10 cellular contexts compared by ENCODE assay signal in genomic region chr19:2240881-2241760, GRCh38. TPM values are rescaled to one million over a fixed set of nuclear protein-coding genes. Genes with fewer than 3 reads are reported as not detected.
DNase-seq lines count a peak whose midpoint lies in the region; ATAC-seq and TF ChIP-seq lines count a peak whose summit lies in the region.
"Had no signal": no experiment of that assay in that cellular context is flagged by ENCODE, and none has a peak within 500 bp of the region (broad histone marks: within the 10 kb centered on the region; RNA-seq: fewer than 3 reads in every experiment).

No MANE protein-coding gene starts in this region.

- H3K36me3 ChIP-seq in DND-41 (ENCODE audit: insufficient read depth, low read length) = peaks cover 81% of the 10 kb centered on the region
- H3K36me3 ChIP-seq in fibroblast of lung (ENCODE audit: control insufficient read depth, insufficient read depth, low read length) = peaks cover 23% of the 10 kb centered on the region
- H3K36me3 ChIP-seq in psoas muscle (ENCODE audit: insufficient read depth in 1 of 2, low read depth in 1 of 2) = peaks cover 11 to 31% of the 10 kb centered on the region in 2 donors
- peaks cover 0 to 31% of the 10 kb centered on the region in 2 donors for H3K36me3 ChIP-seq in adrenal gland (replicated peaks in 1 of 2)

- CTCF ChIA-PET in activated B cell treated with CpG ODN at 0.5 μM for 24 hours (lab: Charles Lee) = interaction anchor here (0.7 to 1.9 kb wide), 3 partner anchors 12 to 143 kb away, joined by 3 to 7 read pairs (median 5); no protein-coding TSS in a partner anchor

- peak overlapping the region; percentile 99 for H3K9ac ChIP-seq in DND-41 (ENCODE audit: low read depth, low read length)
- peak overlapping the region; percentile 8 for H3K9ac ChIP-seq in fibroblast of lung (ENCODE audit: insufficient read depth, low read length)

- no peaks in the 10 kb centered on the region for H3K9me3 ChIP-seq in DND-41 (ENCODE audit: insufficient read depth, low read length, severe bottlenecking)
- H3K9me3 ChIP-seq in fibroblast of lung (ENCODE audit: control insufficient read depth, insufficient read depth, low read depth, low read length) = no peaks in the 10 kb centered on the region
- H3K9me3 ChIP-seq in psoas muscle = no peaks in the 10 kb centered on the region
- no peaks in the 10 kb centered on the region for H3K9me3 ChIP-seq in adrenal gland (replicated peaks in 1 of 3)

- ATAC-seq in DND-41 (ENCODE audit: insufficient read depth, low read depth) (no peak), activated B cell treated with CpG ODN at 0.5 μM for 24 hours (ENCODE audit: low read depth) (no peak), psoas muscle (peak in 3 of 4 donors; percentile 21 to 32 (median 25)), GM19395 (IDR thresholded peaks at IDR 0.05; ENCODE audit: unreplicated experiment) (no peak)

- 42 to 70% (median 45%) methylated on average over 40 to 41 of the region's 41 CpGs for WGBS in psoas muscle, 3 donors
- 86 to 92% (median 87%) methylated on average over 35 to 41 of the region's 41 CpGs for WGBS in adrenal gland, 4 donors

- H3K27ac ChIP-seq in DND-41 (ENCODE audit: low read length) (peak overlapping the region; percentile 73), fibroblast of lung (ENCODE audit: insufficient read depth, low read length) (peak overlapping the region; percentile 18), psoas muscle (peak overlapping the region; percentile 81), adrenal gland (no peak overlapping the region)

- H3K4me3 ChIP-seq in DND-41 (ENCODE audit: low read depth in 1 of 2, low read length in 2 of 2) (peak overlapping the region in 1 of 2 experiments; percentile 64; a peak in 2 of 4 replicates), fibroblast of lung (replicated peaks in 1 of 4; ENCODE audit: control extremely low read depth in 1 of 4, insufficient read depth in 1 of 4, low read depth in 3 of 4, low read length in 4 of 4) (peak overlapping the region in 3 of 4 experiments; percentile 60 to 77 (median 69)), psoas muscle (peak overlapping the region; percentile 66), adrenal gland (no peak overlapping the region)

- no peak for TF ChIP-seq POLR2A in adrenal gland (IDR thresholded peaks at IDR 0.05)

- H3K4me2 ChIP-seq in DND-41 (ENCODE audit: insufficient read depth, low read length) (peak overlapping the region; percentile 82), fibroblast of lung (ENCODE audit: extremely low read depth, insufficient read depth, low read length) (peak overlapping the region; percentile 93)

- peaks cover 65% of the 10 kb centered on the region for H3K36me3 Mint-ChIP-seq in activated B cell treated with CpG ODN at 0.5 μM for 24 hours (ENCODE audit: low read depth)

- H3K79me2 ChIP-seq in DND-41 (ENCODE audit: insufficient read depth, low read length) (peaks cover 97% of the 10 kb centered on the region), fibroblast of lung (ENCODE audit: control insufficient read depth, insufficient read depth, low read length) (peaks cover 76% of the 10 kb centered on the region)

- TF ChIP-seq CTCF in DND-41 (IDR thresholded peaks at IDR 0.05; ENCODE audit: borderline replicate concordance, extremely low read depth, low read length, poor library complexity, severe bottlenecking) (no peak), activated B cell treated with CpG ODN at 0.5 μM for 24 hours (IDR thresholded peaks at IDR 0.05) (no peak), fibroblast of lung (conservative IDR thresholded peaks at IDR 0.05 in 1 of 2, IDR thresholded peaks at IDR 0.05 in 1 of 2; ENCODE audit: low read depth in 1 of 2, low read length in 2 of 2) (no peak), psoas muscle (IDR thresholded peaks at IDR 0.05) (no peak), adrenal gland (IDR thresholded peaks at IDR 0.05) (no peak)

- DNase-seq in DND-41 (no peak), activated B cell treated with CpG ODN at 0.5 μM for 24 hours (no peak), fibroblast of lung (ENCODE audit: low read depth in 2 of 2) (no peak), psoas muscle (no peak), adrenal gland (no peak), NCI-H2171 treated with DMSO at 0.1 percent for 48 hours (lab: John Stamatoyannopoulos, UW) (no peak), NCI-H187 treated with DMSO at 0.1 percent for 48 hours (lab: John Stamatoyannopoulos, UW) (no peak)
- DNase-seq: effector CD8-positive, alpha-beta T cell; NCI-H1048 had no signal

- H2AFZ ChIP-seq in DND-41 (ENCODE audit: low read depth, low read length) (no peak overlapping the region), fibroblast of lung (ENCODE audit: low read length) (no peak overlapping the region)

- H3K27me3 ChIP-seq in DND-41 (ENCODE audit: insufficient read depth, low read length, poor library complexity) = no peaks in the 10 kb centered on the region
- H3K27me3 ChIP-seq in fibroblast of lung (ENCODE audit: control insufficient read depth, insufficient read depth, low read length) = no peaks in the 10 kb centered on the region
- no peaks in the 10 kb centered on the region for H3K27me3 ChIP-seq in psoas muscle (ENCODE audit: insufficient read depth in 3 of 3, low read length in 2 of 3)
- H3K27me3 ChIP-seq in adrenal gland = no peaks in the 10 kb centered on the region

- H4K20me1 ChIP-seq in DND-41 (ENCODE audit: insufficient read depth, low read length) (peaks cover 84% of the 10 kb centered on the region), fibroblast of lung (ENCODE audit: control insufficient read depth, extremely low read depth, insufficient read depth, low read length) (peaks cover 4% of the 10 kb centered on the region)

- H3K9me3 Mint-ChIP-seq in activated B cell treated with CpG ODN at 0.5 μM for 24 hours = no peaks in the 10 kb centered on the region

- H3K27ac Mint-ChIP-seq in activated B cell treated with CpG ODN at 0.5 μM for 24 hours = no peak overlapping the region

- POLR2A ChIA-PET in activated B cell treated with CpG ODN at 0.5 μM for 24 hours (lab: Charles Lee) = interaction anchor here (1.0 to 9.7 kb wide), 5 partner anchors 8 to 61 kb away, joined by 3 to 103 read pairs (median 5); partner anchors contain the start of gene AMH

- H3K4me1 Mint-ChIP-seq in activated B cell treated with CpG ODN at 0.5 μM for 24 hours = peaks cover 59% of the 10 kb centered on the region

- peaks cover 49% of the 10 kb centered on the region for H3K4me1 ChIP-seq in DND-41 (ENCODE audit: insufficient read depth, low read length)
- H3K4me1 ChIP-seq in fibroblast of lung (ENCODE audit: control insufficient read depth, extremely low read depth, insufficient read depth, low read length) = peaks cover 11% of the 10 kb centered on the region
- H3K4me1 ChIP-seq in psoas muscle = peaks cover 61% of the 10 kb centered on the region
- H3K4me1 ChIP-seq in adrenal gland (replicated peaks in 1 of 2) = peaks cover 21 to 38% of the 10 kb centered on the region in 2 donors

- peak overlapping the region; percentile 7 for H3K4me3 Mint-ChIP-seq in activated B cell treated with CpG ODN at 0.5 μM for 24 hours

- no peaks in the 10 kb centered on the region for H3K27me3 Mint-ChIP-seq in activated B cell treated with CpG ODN at 0.5 μM for 24 hours

- intact Hi-C loops in activated B cell treated with CpG ODN at 0.5 μM for 24 hours (cut with micrococcal nuclease) (no loop called here), psoas muscle (cut with DNase I) (loop anchor here in 1 of 2 donors (2.0 kb wide), 1 partner anchor 14 kb away; no protein-coding TSS in a partner anchor), adrenal gland (cut with DNase I) (no loop called here)

RNA-seq across cellular contexts. Expression of gene SF3A2, which starts 4.5 kb away (rescaled TPM):
- 107 and 117 TPM in 2 replicates for total RNA-seq in activated B cell treated with CpG ODN at 0.5 μM for 24 hours
- total RNA-seq in fibroblast of lung = 23.1 and 31.5 TPM in 2 replicates
- polyA plus RNA-seq in fibroblast of lung = 11.1 and 14.8 TPM in 2 replicates
- 41.0 and 51.7 TPM in 2 replicates for polyA plus RNA-seq in fibroblast of lung (2012)
- 10.5 and 12.8 TPM in 2 replicates for polyA minus RNA-seq in fibroblast of lung (ENCODE audit: low replicate concordance)
- total RNA-seq in psoas muscle = 10 to 100 TPM; 31.1 to 46.8 (median 40.2) TPM
- 10 to 100 TPM; 25.9 to 33.6 (median 28.9) TPM for polyA plus RNA-seq in psoas muscle
- 10 to 100 TPM; 17.7 to 64.3 (median 28.2) TPM for total RNA-seq in adrenal gland
- 100 to 1,000 TPM in 1 of 3 donors, 10 to 100 TPM in 1, 1 to 10 TPM in 1; 3.9 to 110 (median 52.7) TPM for polyA plus RNA-seq in adrenal gland

RNA-seq across cellular contexts. Expression of gene PLEKHJ1, which starts 5.0 kb away (rescaled TPM):
- total RNA-seq in activated B cell treated with CpG ODN at 0.5 μM for 24 hours (74.4 and 74.9 TPM in 2 replicates), fibroblast of lung (46.0 and 61.3 TPM in 2 replicates), psoas muscle (10 to 100 TPM; 54.9 to 65.5 (median 60.0) TPM), adrenal gland (10 to 100 TPM; 58.1 to 85.1 (median 71.7) TPM)
- polyA plus RNA-seq in fibroblast of lung (34.9 and 41.3 TPM in 2 replicates), psoas muscle (100 to 1,000 TPM in 1 of 3 donors, 10 to 100 TPM in 2; 80.6 to 146 (median 95.3) TPM), adrenal gland (10 to 100 TPM; 18.1 to 82.9 (median 69.7) TPM)
- 45.7 and 63.1 TPM in 2 replicates for polyA plus RNA-seq in fibroblast of lung (2012)
- 54.4 and 130 TPM in 2 replicates for polyA minus RNA-seq in fibroblast of lung (ENCODE audit: low replicate concordance)

RNA-seq across cellular contexts. Expression of gene AMH, which starts 8.0 kb away (rescaled TPM):
- 2.8 and 4.8 TPM in 2 replicates for total RNA-seq in activated B cell treated with CpG ODN at 0.5 μM for 24 hours
- 0.26 and 0.33 TPM in 2 replicates for total RNA-seq in fibroblast of lung
- 0.03 and 0.07 TPM in 2 replicates for polyA plus RNA-seq in fibroblast of lung
- 0.28 and 0.51 TPM in 2 replicates for polyA plus RNA-seq in fibroblast of lung (2012)
- not detected in 2 replicates for polyA minus RNA-seq in fibroblast of lung (ENCODE audit: low replicate concordance)
- total RNA-seq in psoas muscle = 1 to 10 TPM; 1.9 to 3.6 (median 2.7) TPM
- 1 to 10 TPM in 1 of 3 donors, under 1 TPM in 2; 0.38 to 2.4 (median 0.53) TPM for polyA plus RNA-seq in psoas muscle
- total RNA-seq in adrenal gland = 1 to 10 TPM in 2 of 8 donors, under 1 TPM in 3, not detected in 3; 0.36 to 1.5 (median 0.42) TPM
- 1 to 10 TPM in 2 of 3 donors, not detected in 1; 1.8 to 4.6 TPM for polyA plus RNA-seq in adrenal gland

RNA-seq across cellular contexts. Expression of gene JSRP1, which starts 15.1 kb away (rescaled TPM):
- 0.31 and 0.54 TPM in 2 replicates for total RNA-seq in activated B cell treated with CpG ODN at 0.5 μM for 24 hours
- total RNA-seq in fibroblast of lung = not detected in 2 replicates
- polyA plus RNA-seq in fibroblast of lung = not detected in 2 replicates
- 0.64 and 0.88 TPM in 2 replicates for polyA plus RNA-seq in fibroblast of lung (2012)
- polyA minus RNA-seq in fibroblast of lung (ENCODE audit: low replicate concordance) = not detected in 2 replicates
- total RNA-seq in psoas muscle = 100 to 1,000 TPM; 107 to 191 (median 162) TPM
- polyA plus RNA-seq in psoas muscle = 100 to 1,000 TPM; 110 to 271 (median 130) TPM
- total RNA-seq in adrenal gland = under 1 TPM in 2 of 8 donors, not detected in 6; 0.54 to 0.84 TPM
- 1 to 10 TPM in 1 of 3 donors, under 1 TPM in 2; 0.71 to 1.1 (median 0.82) TPM for polyA plus RNA-seq in adrenal gland

RNA-seq across cellular contexts. Expression of gene PEAK3, which starts 40.9 kb away (rescaled TPM):
- total RNA-seq in activated B cell treated with CpG ODN at 0.5 μM for 24 hours (0.09 TPM in 1 of 2 replicates, not detected in the other), fibroblast of lung (not detected in 2 replicates), psoas muscle (under 1 TPM; 0.12 to 0.20 (median 0.14) TPM), adrenal gland (1 to 10 TPM in 6 of 8 donors, under 1 TPM in 2; 0.43 to 3.2 (median 1.5) TPM)
- polyA plus RNA-seq in fibroblast of lung (not detected in 2 replicates), psoas muscle (under 1 TPM in 2 of 3 donors, not detected in 1; 0.01 to 0.08 TPM), adrenal gland (under 1 TPM; 0.05 to 0.56 (median 0.27) TPM)
- polyA plus RNA-seq in fibroblast of lung (2012) = 0.06 and 0.08 TPM in 2 replicates
- polyA minus RNA-seq in fibroblast of lung (ENCODE audit: low replicate concordance) = not detected in 2 replicates

Comparison
In these comparisons a context has a peak if more than half of its experiments do, and no peak if none do; other contexts are left out.
1. ATAC-seq: peak in psoas muscle (3 of 4); none in DND-41 (single experiment), activated B cell treated with CpG ODN at 0.5 μM for 24 hours (single experiment) and GM19395 (single experiment).
2. H3K27ac ChIP-seq: peak in DND-41 (single experiment), fibroblast of lung (single experiment) and psoas muscle (single experiment); none in adrenal gland (0 of 5).
3. H3K4me3 ChIP-seq: peak in fibroblast of lung (3 of 4) and psoas muscle (single experiment); none in adrenal gland (0 of 4).